In the genomic region with DNA sequence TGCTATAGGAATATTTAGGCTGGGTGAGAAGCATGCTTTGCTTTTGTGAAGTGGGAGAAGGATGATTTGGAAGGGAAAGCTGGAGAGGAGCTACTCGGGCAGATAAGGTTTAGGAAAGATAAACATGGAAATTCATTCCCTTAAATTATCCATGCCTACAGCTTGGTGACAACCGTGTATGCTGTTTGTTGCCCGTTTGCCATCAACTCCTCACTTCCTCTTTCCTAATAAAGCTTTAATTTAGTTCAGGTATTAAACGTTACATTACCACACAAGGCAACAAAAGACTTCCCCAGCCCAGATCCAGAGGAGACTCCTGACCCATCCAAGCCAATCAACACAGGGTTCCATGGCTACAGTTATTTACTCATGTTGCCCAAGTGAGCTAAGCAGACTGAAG, we compare ENCODE assay signal across 35 cellular contexts.
"Had no signal": no experiment of that assay in that cellular context is flagged by ENCODE, and none has a peak within 500 bp of the region (broad histone marks: within the 10 kb centered on the region; RNA-seq: fewer than 3 reads in every experiment).

No MANE protein-coding gene starts in this region.

- DNase-seq: activated CD4-positive, alpha-beta memory T cell treated with anti-CD3 and anti-CD28 coated beads for 36 hours; activated CD4-positive, alpha-beta T cell treated with anti-CD3 and anti-CD28 coated beads, Interleukin-2, amount 10 ng/mL, durations not matched to agents 24 days and 14 days; activated CD4-positive, CD25-positive, alpha-beta regulatory T cell treated with anti-CD3 and anti-CD28 coated beads, Interleukin-2, amount 50 U/mL, for 72 hours; activated CD8-positive, alpha-beta memory T cell treated with anti-CD3 and anti-CD28 coated beads, Interleukin-2, amount 50 U/mL, for 48 hours; activated gamma-delta T cell; activated naive CD4-positive, alpha-beta T cell treated with anti-CD3 and anti-CD28 coated beads, Interleukin-2, amount 10 ng/mL, durations not matched to agents 7 days and 5 days; activated naive CD8-positive, alpha-beta T cell treated with anti-CD3 and anti-CD28 coated beads, Interleukin-2, amount 10 ng/mL, durations not matched to agents 7 days and 5 days; activated T-cell treated with anti-CD3 and anti-CD28 coated beads, Interleukin-2, amount 50 U/mL, for 24 hours; caudate nucleus; endodermal cell; foreskin fibroblast; head of caudate nucleus; hippocampal formation; left cardiac atrium; left ventricle myocardium superior; nephron progenitor cell; pancreas; retina; stimulated activated CD4-positive, alpha-beta T cell treated with anti-CD3 and anti-CD28 coated beads, Interleukin-12 subunit alpha, Interleukin-12 subunit beta, amount 100 ng/mL, for 4 hours; stimulated activated CD4-positive, alpha-beta T cell treated with anti-CD3 and anti-CD28 coated beads, Interleukin-4, amount 100 ng/mL, for 24 hours; substantia nigra; T-helper 9 cell; upper lobe of left lung; WERI-Rb-1 had no signal

- ATAC-seq: esophagus mucosa; left cardiac atrium; left ventricle myocardium superior; pancreas; sciatic nerve; stimulated activated effector memory CD8-positive, alpha-beta T cell treated with anti-CD3 and anti-CD28 coated beads, Interleukin-12 subunit alpha, Interleukin-12 subunit beta, amount 100 ng/mL, for 72 hours had no signal

- H3K36me3 ChIP-seq: ascending aorta, pancreas, prostate gland, upper lobe of left lung, vagina, WERI-Rb-1 had no signal

- H3K27me3 ChIP-seq: ascending aorta, upper lobe of left lung, vagina had no signal

- H3K4me3 Mint-ChIP-seq: activated CD4-positive, alpha-beta memory T cell treated with anti-CD3 and anti-CD28 coated beads for 36 hours; activated CD4-positive, alpha-beta T cell treated with anti-CD3 and anti-CD28 coated beads, Interleukin-2, amount 10 ng/mL, durations not matched to agents 24 days and 14 days; activated naive CD4-positive, alpha-beta T cell treated with anti-CD3 and anti-CD28 coated beads, Interleukin-2, amount 10 ng/mL, durations not matched to agents 7 days and 5 days; activated naive CD8-positive, alpha-beta T cell treated with anti-CD3 and anti-CD28 coated beads, Interleukin-2, amount 10 ng/mL, durations not matched to agents 7 days and 5 days; activated T-cell treated with anti-CD3 and anti-CD28 coated beads, Interleukin-2, amount 50 U/mL, for 24 hours; brain; dendritic cell treated with granulocyte-macrophage colony-stimulating factor and Interleukin-4, amounts not matched to agents 40 ng/mL and 50 ng/mL, for 4 days; endodermal cell; nephron progenitor cell; stimulated activated effector memory CD8-positive, alpha-beta T cell treated with anti-CD3 and anti-CD28 coated beads, Interleukin-12 subunit alpha, Interleukin-12 subunit beta, amount 100 ng/mL, for 72 hours; stimulated activated naive CD8-positive, alpha-beta T cell treated with anti-CD3 and anti-CD28 coated beads, Interleukin-15, Interleukin-2, amounts not matched to agents 100 ng/mL and 50 ng/mL, for 24 hours had no signal

- H3K4me1 ChIP-seq: ascending aorta, pancreas, prostate gland, upper lobe of left lung, vagina had no signal

- H3K9me3 Mint-ChIP-seq: activated CD4-positive, alpha-beta memory T cell treated with anti-CD3 and anti-CD28 coated beads for 36 hours; activated CD4-positive, alpha-beta T cell treated with anti-CD3 and anti-CD28 coated beads, Interleukin-2, amount 10 ng/mL, durations not matched to agents 24 days and 14 days; activated T-cell treated with anti-CD3 and anti-CD28 coated beads, Interleukin-2, amount 50 U/mL, for 24 hours; dendritic cell treated with granulocyte-macrophage colony-stimulating factor and Interleukin-4, amounts not matched to agents 40 ng/mL and 50 ng/mL, for 4 days; stimulated activated effector memory CD8-positive, alpha-beta T cell treated with anti-CD3 and anti-CD28 coated beads, Interleukin-12 subunit alpha, Interleukin-12 subunit beta, amount 100 ng/mL, for 72 hours; stimulated activated naive CD8-positive, alpha-beta T cell treated with anti-CD3 and anti-CD28 coated beads, Interleukin-15, Interleukin-2, amounts not matched to agents 100 ng/mL and 50 ng/mL, for 24 hours had no signal

- H3K4me3 ChIP-seq: ascending aorta, pancreas, prostate gland, skin epidermis, upper lobe of left lung, vagina had no signal

- H3K4me1 Mint-ChIP-seq: activated naive CD4-positive, alpha-beta T cell treated with anti-CD3 and anti-CD28 coated beads, Interleukin-2, amount 10 ng/mL, durations not matched to agents 7 days and 5 days; activated naive CD8-positive, alpha-beta T cell treated with anti-CD3 and anti-CD28 coated beads, Interleukin-2, amount 10 ng/mL, durations not matched to agents 7 days and 5 days; endodermal cell; stimulated activated effector memory CD8-positive, alpha-beta T cell treated with anti-CD3 and anti-CD28 coated beads, Interleukin-12 subunit alpha, Interleukin-12 subunit beta, amount 100 ng/mL, for 72 hours had no signal

- H3K27ac Mint-ChIP-seq: activated CD4-positive, alpha-beta memory T cell treated with anti-CD3 and anti-CD28 coated beads for 36 hours; activated CD4-positive, alpha-beta T cell treated with anti-CD3 and anti-CD28 coated beads, Interleukin-2, amount 10 ng/mL, durations not matched to agents 24 days and 14 days; activated naive CD4-positive, alpha-beta T cell treated with anti-CD3 and anti-CD28 coated beads, Interleukin-2, amount 10 ng/mL, durations not matched to agents 7 days and 5 days; activated naive CD8-positive, alpha-beta T cell treated with anti-CD3 and anti-CD28 coated beads, Interleukin-2, amount 10 ng/mL, durations not matched to agents 7 days and 5 days; activated T-cell treated with anti-CD3 and anti-CD28 coated beads, Interleukin-2, amount 50 U/mL, for 24 hours; dendritic cell treated with granulocyte-macrophage colony-stimulating factor and Interleukin-4, amounts not matched to agents 40 ng/mL and 50 ng/mL, for 4 days; endodermal cell; nephron progenitor cell; stimulated activated effector memory CD8-positive, alpha-beta T cell treated with anti-CD3 and anti-CD28 coated beads, Interleukin-12 subunit alpha, Interleukin-12 subunit beta, amount 100 ng/mL, for 72 hours; stimulated activated naive CD8-positive, alpha-beta T cell treated with anti-CD3 and anti-CD28 coated beads, Interleukin-15, Interleukin-2, amounts not matched to agents 100 ng/mL and 50 ng/mL, for 24 hours had no signal

- H3K36me3 Mint-ChIP-seq: activated CD4-positive, alpha-beta memory T cell treated with anti-CD3 and anti-CD28 coated beads for 36 hours; activated naive CD4-positive, alpha-beta T cell treated with anti-CD3 and anti-CD28 coated beads, Interleukin-2, amount 10 ng/mL, durations not matched to agents 7 days and 5 days; activated naive CD8-positive, alpha-beta T cell treated with anti-CD3 and anti-CD28 coated beads, Interleukin-2, amount 10 ng/mL, durations not matched to agents 7 days and 5 days; brain; stimulated activated effector memory CD8-positive, alpha-beta T cell treated with anti-CD3 and anti-CD28 coated beads, Interleukin-12 subunit alpha, Interleukin-12 subunit beta, amount 100 ng/mL, for 72 hours had no signal

- H3K27me3 Mint-ChIP-seq: activated CD4-positive, alpha-beta memory T cell treated with anti-CD3 and anti-CD28 coated beads for 36 hours; activated naive CD4-positive, alpha-beta T cell treated with anti-CD3 and anti-CD28 coated beads, Interleukin-2, amount 10 ng/mL, durations not matched to agents 7 days and 5 days; brain; dendritic cell treated with granulocyte-macrophage colony-stimulating factor and Interleukin-4, amounts not matched to agents 40 ng/mL and 50 ng/mL, for 4 days had no signal

- H3K9me3 ChIP-seq: ascending aorta, pancreas, prostate gland, upper lobe of left lung, vagina had no signal

- H3K27ac ChIP-seq: ascending aorta, pancreas, prostate gland, skin epidermis, upper lobe of left lung, vagina, WERI-Rb-1 had no signal

- FAIRE-seq: keratinocyte, pancreas had no signal
